In genomic region chr6:7234547-7234946, GRCh38 we compare ENCODE assay signal across 29 cellular contexts.
DNase-seq lines count a peak whose midpoint lies in the region; ATAC-seq, FAIRE-seq and TF ChIP-seq lines count a peak whose summit lies in the region.
"Had no signal": no experiment of that assay in that cellular context is flagged by ENCODE, and none has a peak within 500 bp of the region (broad histone marks: within the 10 kb centered on the region; RNA-seq: fewer than 3 reads in every experiment).

No MANE protein-coding gene starts in this region.

- H3K4me2 ChIP-seq in HepG2 (ENCODE audit: low read depth, low read length) = no peak overlapping the region
- H3K4me2 ChIP-seq: BLaER1 treated with 17β-estradiol and CSF1 and Interleukin-3, amounts not matched to agents 10 nM and 100 nM had no signal

- ATAC-seq in HepG2 (no peak), right lobe of liver (no peak), GM21576 (IDR thresholded peaks at IDR 0.05; ENCODE audit: unreplicated experiment) (no peak)
- ATAC-seq in stimulated activated naive B cell treated with anti-CD40 and anti-IgM and Interleukin-4, amounts not matched to agents 10 μg/mL and 1 μg/mL and 100 μg/mL, for 72 hours (replicated peaks) = no peak
- ATAC-seq: gastroesophageal sphincter; left lobe of liver; naive thymus-derived CD8-positive, alpha-beta T cell had no signal

- H3K9ac ChIP-seq in HepG2 (ENCODE audit: insufficient read depth, low read depth, low read length) = no peak overlapping the region

- peaks cover 8 to 34% (median 19%) of the 10 kb centered on the region in 3 donors for H3K36me3 Mint-ChIP-seq in immature natural killer cell
- H3K36me3 Mint-ChIP-seq in stimulated activated naive B cell treated with anti-CD40 and anti-IgM and Interleukin-4, amounts not matched to agents 10 μg/mL and 1 μg/mL and 100 μg/mL, for 72 hours = peaks cover 54 to 67% of the 10 kb centered on the region in 2 donors

- no peaks in the 10 kb centered on the region for H3K27me3 Mint-ChIP-seq in immature natural killer cell (ENCODE audit: low read depth in 3 of 3)
- no peaks in the 10 kb centered on the region for H3K27me3 Mint-ChIP-seq in stimulated activated naive B cell treated with anti-CD40 and anti-IgM and Interleukin-4, amounts not matched to agents 10 μg/mL and 1 μg/mL and 100 μg/mL, for 72 hours
- H3K27me3 Mint-ChIP-seq: naive thymus-derived CD8-positive, alpha-beta T cell had no signal

- no peaks in the 10 kb centered on the region for H3K9me3 Mint-ChIP-seq in immature natural killer cell
- no peaks in the 10 kb centered on the region for H3K9me3 Mint-ChIP-seq in stimulated activated naive B cell treated with anti-CD40 and anti-IgM and Interleukin-4, amounts not matched to agents 10 μg/mL and 1 μg/mL and 100 μg/mL, for 72 hours
- H3K9me3 Mint-ChIP-seq: naive thymus-derived CD8-positive, alpha-beta T cell had no signal

- no peak overlapping the region for H3K4me3 ChIP-seq in HepG2 (replicated peaks in 1 of 3; ENCODE audit: insufficient read depth in 1 of 3, low read depth in 2 of 3, low read length in 3 of 3)
- H3K4me3 ChIP-seq in right lobe of liver = no peak overlapping the region
- H3K4me3 ChIP-seq in thyroid gland (replicated peaks in 1 of 3) = no peak overlapping the region
- H3K4me3 ChIP-seq: BLaER1 treated with 17β-estradiol and CSF1 and Interleukin-3, amounts not matched to agents 10 nM and 100 nM; esophagus muscularis mucosa; gastroesophageal sphincter; HAP-1; skin epidermis; upper lobe of left lung had no signal

- TF ChIP-seq EP300 in HepG2 (IDR thresholded peaks at IDR 0.05; ENCODE audit: low read depth in 2 of 2, low read length in 2 of 2) (no peak), HepG2 (CRISPR knock-in tag; IDR thresholded peaks at IDR 0.05; ENCODE audit: borderline replicate concordance) (no peak)

- H3K4me1 Mint-ChIP-seq in immature natural killer cell = peaks cover 19 to 21% of the 10 kb centered on the region in 2 donors
- peaks cover 36 to 56% of the 10 kb centered on the region in 2 donors for H3K4me1 Mint-ChIP-seq in stimulated activated naive B cell treated with anti-CD40 and anti-IgM and Interleukin-4, amounts not matched to agents 10 μg/mL and 1 μg/mL and 100 μg/mL, for 72 hours

- H3K27ac Mint-ChIP-seq in immature natural killer cell = peak overlapping the region in 5 of 6 donors; percentile 41 to 67 (median 57)
- no peak overlapping the region for H3K27ac Mint-ChIP-seq in stimulated activated naive B cell treated with anti-CD40 and anti-IgM and Interleukin-4, amounts not matched to agents 10 μg/mL and 1 μg/mL and 100 μg/mL, for 72 hours

- no peak for FAIRE-seq in HepG2 (lab: Jason Lieb, UNC)
- FAIRE-seq: colon, GM18507 had no signal

- CTCF ChIA-PET in HepG2 (lab: Yijun Ruan, JAX; ENCODE audit: low intra/inter-chr PET ratio, low total read pairs) = no interaction called here

- DNase-seq in HepG2 (ENCODE audit: low spot score) = no peak
- DNase-seq in right lobe of liver = no peak
- DNase-seq in immature natural killer cell = no peak
- DNase-seq in thyroid gland = no peak
- DNase-seq in A172 (ENCODE audit: low spot score) = no peak
- DNase-seq in stimulated activated naive B cell treated with anti-CD40 and anti-IgM and Interleukin-4, amounts not matched to agents 10 μg/mL and 1 μg/mL and 100 μg/mL, for 72 hours = no peak
- DNase-seq: brain microvascular endothelial cell; DND-41; hippocampal formation; KBM-7; midbrain; naive thymus-derived CD8-positive, alpha-beta T cell; NCI-H2107; NCI-H446; NCI-H82; occipital lobe; RPMI8226; stimulated activated CD8-positive, alpha-beta memory T cell treated with anti-CD3 and anti-CD28 coated beads, Interleukin-4, amount 100 ng/mL, for 48 hours had no signal

- POLR2A ChIA-PET in HepG2 (lab: Yijun Ruan, JAX) = no interaction called here

- peaks cover 32 to 55% of the 10 kb centered on the region in 2 experiments for H3K36me3 ChIP-seq in HepG2 (replicated peaks in 1 of 2; ENCODE audit: control insufficient read depth in 1 of 2, insufficient read depth in 2 of 2, low read length in 2 of 2)
- H3K36me3 ChIP-seq in right lobe of liver = peaks cover 0 to 42% (median 19%) of the 10 kb centered on the region in 4 donors
- H3K36me3 ChIP-seq in thyroid gland = peaks cover 22 to 29% of the 10 kb centered on the region in 2 donors

- H4K20me1 ChIP-seq in HepG2 (ENCODE audit: insufficient read depth, low read length) = peaks cover 16% of the 10 kb centered on the region; the same call in 1 of the 2 replicates

- no peak; a peak in 1 of 4 replicates for TF ChIP-seq POLR2A in HepG2 (IDR thresholded peaks at IDR 0.05; ENCODE audit: insufficient read depth in 1 of 2, low read depth in 2 of 2, low read length in 2 of 2)
- no peak for TF ChIP-seq POLR2A in right lobe of liver (IDR thresholded peaks at IDR 0.05)
- no peak for TF ChIP-seq POLR2A in thyroid gland (IDR thresholded peaks at IDR 0.05)

- H3K4me3 Mint-ChIP-seq in immature natural killer cell = no peak overlapping the region
- no peak overlapping the region for H3K4me3 Mint-ChIP-seq in stimulated activated naive B cell treated with anti-CD40 and anti-IgM and Interleukin-4, amounts not matched to agents 10 μg/mL and 1 μg/mL and 100 μg/mL, for 72 hours
- H3K4me3 Mint-ChIP-seq: naive thymus-derived CD8-positive, alpha-beta T cell had no signal

- H3K4me1 ChIP-seq in HepG2 (ENCODE audit: insufficient read depth, low read length) (peaks cover 60% of the 10 kb centered on the region), right lobe of liver (peaks cover 0 to 52% (median 22%) of the 10 kb centered on the region in 4 donors), thyroid gland (peaks cover 25 to 44% of the 10 kb centered on the region in 2 donors)
- H3K4me1 ChIP-seq: HAP-1 had no signal

- no peak overlapping the region for H2AFZ ChIP-seq in HepG2 (ENCODE audit: low read length)

- BruUV-seq in HepG2 (replicated peaks; lab: Mats Ljungman, UMichigan) = no TSS peak

- intact Hi-C loops in HepG2 (cut with micrococcal nuclease; ENCODE audit: unreplicated experiment) = no loop called here
- intact Hi-C loops in right lobe of liver (cut with DNase I) = loop anchor here in 1 of 2 donors (10.0 kb wide), 1 partner anchor 70 kb away; no protein-coding TSS in a partner anchor
- intact Hi-C loops in thyroid gland (cut with DNase I) = no loop called here

- no peak for TF ChIP-seq RAD21 in HepG2 (CRISPR knock-in tag; IDR thresholded peaks at IDR 0.05)

- H3K27ac ChIP-seq in HepG2 (ENCODE audit: extremely low read length, insufficient read depth, low read length) = no peak overlapping the region
- peak overlapping the region in 1 of 3 donors; percentile 72 for H3K27ac ChIP-seq in right lobe of liver
- peak overlapping the region; percentile 76 for H3K27ac ChIP-seq in VCaP
- H3K27ac ChIP-seq in thyroid gland = peak overlapping the region in 2 of 3 donors; percentile 77 to 87
- H3K27ac ChIP-seq: BLaER1 treated with 17β-estradiol and CSF1 and Interleukin-3, amounts not matched to agents 10 nM and 100 nM; brain microvascular endothelial cell; esophagus muscularis mucosa; gastroesophageal sphincter had no signal

- H3K9me3 ChIP-seq in HepG2 (ENCODE audit: low read length) = no peaks in the 10 kb centered on the region
- no peaks in the 10 kb centered on the region for H3K9me3 ChIP-seq in right lobe of liver
- H3K9me3 ChIP-seq in thyroid gland = no peaks in the 10 kb centered on the region
- H3K9me3 ChIP-seq: BLaER1 treated with 17β-estradiol and CSF1 and Interleukin-3, amounts not matched to agents 10 nM and 100 nM; esophagus muscularis mucosa; gastroesophageal sphincter; HAP-1; upper lobe of left lung had no signal

- peaks cover 8% of the 10 kb centered on the region for H3K79me2 ChIP-seq in HepG2 (ENCODE audit: insufficient read depth, low read length)

- no peaks in the 10 kb centered on the region for H3K27me3 ChIP-seq in HepG2 (ENCODE audit: control insufficient read depth in 1 of 2, insufficient read depth in 2 of 2, low read length in 2 of 2)
- no peaks in the 10 kb centered on the region for H3K27me3 ChIP-seq in right lobe of liver
- no peaks in the 10 kb centered on the region for H3K27me3 ChIP-seq in thyroid gland
- H3K27me3 ChIP-seq: BLaER1 treated with 17β-estradiol and CSF1 and Interleukin-3, amounts not matched to agents 10 nM and 100 nM; brain microvascular endothelial cell; esophagus muscularis mucosa; gastroesophageal sphincter; upper lobe of left lung had no signal

- in situ Hi-C loops in HepG2 (cut with HindIII; ENCODE audit: extremely low pct_ligation_motif_present, low pct_unique_long_range_greater_than_20kb) = no loop called here

- TF ChIP-seq CTCF in HepG2 (CRISPR knock-in tag; IDR thresholded peaks at IDR 0.05) (no peak), right lobe of liver (IDR thresholded peaks at IDR 0.05) (no peak), VCaP (conservative IDR thresholded peaks at IDR 0.05) (no peak), thyroid gland (IDR thresholded peaks at IDR 0.05) (no peak)

- 91% methylated on average over 3 of the region's 3 CpGs for WGBS in HepG2 (ENCODE audit: low lambda C conversion rate)
- 100% methylated on average over 1 of the region's 3 CpGs for WGBS in right lobe of liver (ENCODE audit: insufficient coverage, low coverage, low lambda C conversion rate, missing lambda C conversion rate)
- 94 to 98% methylated on average over 3 of the region's 3 CpGs for WGBS in thyroid gland, 2 donors

TF ChIP-seq in HepG2, 621 proteins besides CTCF, POLR2A, EP300 and RAD21:
- peak; percentile 77 for TF ChIP-seq RBM22 (optimal IDR thresholded peaks at IDR 0.05; ENCODE audit: low read length)
- TF ChIP-seq MLLT10 (CRISPR knock-in tag; IDR thresholded peaks at IDR 0.05) = no peak
- TF ChIP-seq ATF7 (IDR thresholded peaks at IDR 0.05) = peak; percentile 65
- TF ChIP-seq ATF7 (CRISPR knock-in tag; IDR thresholded peaks at IDR 0.05) = no peak
- no peak for TF ChIP-seq CCDC6 (CRISPR knock-in tag; IDR thresholded peaks at IDR 0.05)
- TF ChIP-seq CREB1 (IDR thresholded peaks at IDR 0.05) = 0 out of 2 replicates have a peak, but pooled peaks have one; percentile 3
- no peak for TF ChIP-seq CREB1 (CRISPR knock-in tag; IDR thresholded peaks at IDR 0.05)
- TF ChIP-seq ZBTB33 (CRISPR knock-in tag; IDR thresholded peaks at IDR 0.05) = no peak
- no peak for TF ChIP-seq SP140L (CRISPR knock-in tag; IDR thresholded peaks at IDR 0.05; ENCODE audit: borderline replicate concordance)
